Comparison of ENCODE assay signal across 9 cellular contexts in genomic region chr9:129665008-129665771, GRCh38. TPM values are rescaled to one million over a fixed set of nuclear protein-coding genes. Genes with fewer than 3 reads are reported as not detected.
DNase-seq lines count a peak whose midpoint lies in the region; ATAC-seq and TF ChIP-seq lines count a peak whose summit lies in the region.
"Had no signal": no experiment of that assay in that cellular context is flagged by ENCODE, and none has a peak within 500 bp of the region (broad histone marks: within the 10 kb centered on the region; RNA-seq: fewer than 3 reads in every experiment).

PRRX2 (plus strand) TSS chr9:129665647; CDS start chr9:129665868, 221 bp downstream.

- no peaks in the 10 kb centered on the region for H3K36me3 Mint-ChIP-seq in activated B cell treated with CpG ODN at 0.5 μM for 24 hours (ENCODE audit: low read depth)

- H3K27me3 Mint-ChIP-seq in activated B cell treated with CpG ODN at 0.5 μM for 24 hours = peaks cover 23% of the 10 kb centered on the region

- CTCF ChIA-PET in activated B cell treated with CpG ODN at 0.5 μM for 24 hours (lab: Charles Lee) = no interaction called here

- H3K27ac ChIP-seq in effector memory CD4-positive, alpha-beta T cell (ENCODE audit: insufficient read depth, low read length, poor library complexity, severe bottlenecking) = no peak within 1 kb of the TSS
- H3K27ac ChIP-seq in neural cell (ENCODE audit: low read length) (no peak within 1 kb of the TSS), vagina (peak within 1 kb of the TSS; percentile 86), foreskin keratinocyte (no peak within 1 kb of the TSS)
- H3K27ac ChIP-seq: HL-60 had no signal

- peak in 1 of 2 donors; percentile 56 for TF ChIP-seq POLR2A in vagina (IDR thresholded peaks at IDR 0.05)

- H3K9me3 ChIP-seq in ES-I3 (ENCODE audit: control insufficient read depth, insufficient read depth, low read length) = no peaks in the 10 kb centered on the region
- no peaks in the 10 kb centered on the region for H3K9me3 ChIP-seq in effector memory CD4-positive, alpha-beta T cell (ENCODE audit: control insufficient read depth, low read length)
- H3K9me3 ChIP-seq in neural cell (ENCODE audit: low read length) = no peaks in the 10 kb centered on the region
- H3K9me3 ChIP-seq in vagina = no peaks in the 10 kb centered on the region

- no peak within 1 kb of the TSS for H3K27ac Mint-ChIP-seq in activated B cell treated with CpG ODN at 0.5 μM for 24 hours

- intact Hi-C loops in activated B cell treated with CpG ODN at 0.5 μM for 24 hours (cut with micrococcal nuclease) = no loop called here
- intact Hi-C loops in vagina (cut with DNase I) = no loop called here

- no peaks in the 10 kb centered on the region for H3K79me2 ChIP-seq in neural cell (replicated peaks; ENCODE audit: insufficient read depth, low read length)

- H3K4me2 ChIP-seq in neural cell (ENCODE audit: low read length) = no peak within 1 kb of the TSS

- H3K9ac ChIP-seq in ES-I3 (ENCODE audit: low read depth, low read length) (peak within 1 kb of the TSS; percentile 64; the same call in 1 of the 2 replicates), neural cell (ENCODE audit: low read length) (no peak within 1 kb of the TSS)

- no peaks in the 10 kb centered on the region for H4K20me1 ChIP-seq in neural cell (ENCODE audit: insufficient read depth)

- H3K9me3 Mint-ChIP-seq in activated B cell treated with CpG ODN at 0.5 μM for 24 hours = no peaks in the 10 kb centered on the region

- ATAC-seq in activated B cell treated with CpG ODN at 0.5 μM for 24 hours (ENCODE audit: low read depth) (peak; percentile 47), HG03025 (IDR thresholded peaks at IDR 0.05; ENCODE audit: low FRiP score, unreplicated experiment) (no peak), GM21447 (IDR thresholded peaks at IDR 0.05; ENCODE audit: unreplicated experiment) (no peak), foreskin keratinocyte (no peak)

- no peaks in the 10 kb centered on the region for H3K36me3 ChIP-seq in ES-I3 (ENCODE audit: insufficient read depth, low read length)
- no peaks in the 10 kb centered on the region for H3K36me3 ChIP-seq in effector memory CD4-positive, alpha-beta T cell (ENCODE audit: control insufficient read depth, insufficient read depth, low read length)
- H3K36me3 ChIP-seq in neural cell (ENCODE audit: insufficient read depth, low read length) = no peaks in the 10 kb centered on the region
- no peaks in the 10 kb centered on the region for H3K36me3 ChIP-seq in vagina

- no peaks in the 10 kb centered on the region; the same call in 1 of the 2 replicates for H3K4me1 ChIP-seq in ES-I3 (ENCODE audit: insufficient read depth, low read length)
- H3K4me1 ChIP-seq in effector memory CD4-positive, alpha-beta T cell (ENCODE audit: control insufficient read depth, insufficient read depth, low read length, poor library complexity, severe bottlenecking) = peaks cover 3% of the 10 kb centered on the region
- H3K4me1 ChIP-seq in vagina = peaks cover 32% of the 10 kb centered on the region
- no peaks in the 10 kb centered on the region for H3K4me1 ChIP-seq in foreskin keratinocyte

- POLR2A ChIA-PET in activated B cell treated with CpG ODN at 0.5 μM for 24 hours (lab: Charles Lee) = no interaction called here

- H2AFZ ChIP-seq in neural cell (ENCODE audit: low read depth, low read length) = no peak within 1 kb of the TSS

- H3K4me3 ChIP-seq in effector memory CD4-positive, alpha-beta T cell (ENCODE audit: insufficient read depth, low read depth, low read length, poor library complexity, severe bottlenecking) = peak within 1 kb of the TSS; percentile 52
- peak within 1 kb of the TSS; percentile 55 for H3K4me3 ChIP-seq in neural cell (ENCODE audit: low read length)
- H3K4me3 ChIP-seq in vagina = peak within 1 kb of the TSS; percentile 46 to 82

- H3K9me2 ChIP-seq in neural cell (ENCODE audit: insufficient read depth, low read length) = no peaks in the 10 kb centered on the region

- H3K4me3 Mint-ChIP-seq in activated B cell treated with CpG ODN at 0.5 μM for 24 hours = peak within 1 kb of the TSS; percentile 71

- TF ChIP-seq RAD21 in neural cell (conservative IDR thresholded peaks at IDR 0.05) = no peak

- peaks cover 7% of the 10 kb centered on the region for H3K4me1 Mint-ChIP-seq in activated B cell treated with CpG ODN at 0.5 μM for 24 hours

- H3F3A ChIP-seq in neural cell (ENCODE audit: insufficient read depth, low read length, poor library complexity, severe bottlenecking) = no peaks in the 10 kb centered on the region

- peaks cover 11% of the 10 kb centered on the region for H3K27me3 ChIP-seq in effector memory CD4-positive, alpha-beta T cell (replicated peaks; ENCODE audit: control insufficient read depth, insufficient read depth, low read length, poor library complexity, severe bottlenecking)
- H3K27me3 ChIP-seq in neural cell (ENCODE audit: insufficient read depth, low read depth, low read length) (peaks cover 33% of the 10 kb centered on the region), vagina (no peaks in the 10 kb centered on the region), foreskin keratinocyte (peaks cover 71% of the 10 kb centered on the region)

- TF ChIP-seq CTCF in activated B cell treated with CpG ODN at 0.5 μM for 24 hours (IDR thresholded peaks at IDR 0.05) (no peak), neural cell (IDR thresholded peaks at IDR 0.05; ENCODE audit: poor library complexity, severe bottlenecking) (no peak), vagina (IDR thresholded peaks at IDR 0.05) (no peak), foreskin keratinocyte (conservative IDR thresholded peaks at IDR 0.05) (no peak)

- DNase-seq in activated B cell treated with CpG ODN at 0.5 μM for 24 hours (no peak), vagina (ENCODE audit: extremely low spot score in 2 of 2) (no peak), foreskin keratinocyte (no peak)
- DNase-seq in effector memory CD4-positive, alpha-beta T cell = no peak

- TF ChIP-seq EP300 in neural cell (conservative IDR thresholded peaks at IDR 0.05; ENCODE audit: poor library complexity, severe bottlenecking) = no peak

TF ChIP-seq in neural cell, 6 proteins besides CTCF, POLR2A, EP300 and RAD21:
- TF ChIP-seq SMC3 (conservative IDR thresholded peaks at IDR 0.05; ENCODE audit: poor library complexity) (no peak), TAF1 (IDR thresholded peaks at IDR 0.05; ENCODE audit: low read depth) (no peak), MXI1 (conservative IDR thresholded peaks at IDR 0.05; ENCODE audit: poor library complexity, severe bottlenecking) (peak; percentile 18)

RNA-seq across cellular contexts. Expression of gene PRRX2, which starts in this region (rescaled TPM):
- not detected in 2 replicates for total RNA-seq in activated B cell treated with CpG ODN at 0.5 μM for 24 hours
- polyA plus RNA-seq in neural cell = not detected in 2 replicates
- polyA minus RNA-seq in neural cell = not detected in 2 replicates
- total RNA-seq in vagina = 43.7 TPM
- not detected in 2 replicates for total RNA-seq in foreskin keratinocyte
- polyA plus RNA-seq in foreskin keratinocyte = 0.06 and 0.09 TPM in 2 replicates

Comparison
In these comparisons a context has a peak if more than half of its experiments do, and no peak if none do; other contexts are left out.
1. RNA of gene PRRX2 (total RNA-seq): 43.7 TPM in vagina (single experiment); not detected in foreskin keratinocyte and not detected in activated B cell treated with CpG ODN at 0.5 μM for 24 hours; every median in the first group is over 10 times any median in the second.
2. Peak in ATAC-seq in activated B cell treated with CpG ODN at 0.5 μM for 24 hours; RNA of the gene not detected or under 1 TPM.
3. Peak in every context shown above with its lines, with median percentiles within 50 percentile points of each other: H3K4me3 ChIP-seq.